In the genomic region with DNA sequence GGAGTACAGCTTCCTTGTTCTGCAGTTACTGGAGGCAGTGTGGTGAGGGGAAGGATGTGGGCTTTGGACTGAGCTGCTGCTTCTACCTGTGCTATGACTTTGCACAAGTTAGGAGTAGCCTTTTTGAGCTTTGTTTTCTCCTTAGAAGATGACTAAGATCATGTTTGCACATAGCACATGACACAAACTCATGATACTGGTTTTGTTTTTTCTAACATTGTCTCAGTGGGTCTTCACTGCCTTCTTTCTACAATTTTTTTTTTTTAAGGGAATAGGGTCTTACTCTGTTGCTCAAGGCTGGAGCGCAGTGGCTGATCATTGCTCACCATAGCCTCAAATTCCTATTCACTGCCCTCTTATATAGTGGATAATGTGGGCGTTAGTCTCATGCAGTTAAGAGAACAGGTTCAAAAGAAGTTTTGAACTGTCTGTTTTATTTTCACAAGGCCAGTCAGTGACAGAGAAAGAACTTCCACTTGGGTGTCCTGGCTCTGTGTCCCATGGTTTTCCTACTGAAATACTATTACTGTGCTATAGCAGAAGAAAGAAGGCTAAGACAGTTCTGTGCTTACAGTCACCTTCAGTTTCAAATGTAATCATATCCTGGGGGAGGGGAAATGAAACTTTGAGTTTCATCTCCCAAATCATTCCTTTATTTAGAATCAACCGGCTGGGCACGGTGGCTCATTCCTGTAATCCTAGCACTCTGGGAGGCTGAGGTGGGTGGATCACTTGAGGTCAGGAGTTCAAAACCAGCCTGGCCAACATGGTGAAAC, we compare ENCODE assay signal across 8 cellular contexts.
DNase-seq lines count a peak whose midpoint lies in the region; ATAC-seq and TF ChIP-seq lines count a peak whose summit lies in the region.

No MANE protein-coding gene starts in this region.

- H3K4me1 Mint-ChIP-seq in activated naive CD4-positive, alpha-beta T cell treated with anti-CD3 and anti-CD28 coated beads, Interleukin-2, amount 50 U/mL, for 24 hours, result peaks cover 83% of the 10 kb centered on the region
- H3K4me1 Mint-ChIP-seq in activated T-helper 1 cell treated with anti-CD3 and anti-CD28 coated beads, Interleukin-12 subunit alpha, Interleukin-12 subunit beta, Interleukin-2, Interleukin-4 antibody, amounts not matched to agents 30 ng/mL and 10 ng/mL and 1 ng/mL, durations not matched to agents 14 hours and 24 hours and 36 hours (ENCODE audit: low read depth), result peaks cover 57% of the 10 kb centered on the region

- H3K4me1 ChIP-seq in upper lobe of right lung (peaks cover 29% of the 10 kb centered on the region), A673 (ENCODE audit: insufficient read depth, low read length, poor library complexity, severe bottlenecking) (peaks cover 21% of the 10 kb centered on the region)

- CTCF ChIA-PET in A673 (lab: Charles Lee), result no interaction called here

- H3K27ac Mint-ChIP-seq in activated naive CD4-positive, alpha-beta T cell treated with anti-CD3 and anti-CD28 coated beads, Interleukin-2, amount 50 U/mL, for 24 hours, result peak overlapping the region; percentile 23
- peak overlapping the region; percentile 73 for H3K27ac Mint-ChIP-seq in activated T-helper 1 cell treated with anti-CD3 and anti-CD28 coated beads, Interleukin-12 subunit alpha, Interleukin-12 subunit beta, Interleukin-2, Interleukin-4 antibody, amounts not matched to agents 30 ng/mL and 10 ng/mL and 1 ng/mL, durations not matched to agents 14 hours and 24 hours and 36 hours

- H3K27me3 ChIP-seq in upper lobe of right lung, result no peaks in the 10 kb centered on the region
- H3K27me3 ChIP-seq in A673 (replicated peaks; ENCODE audit: insufficient read depth, low read depth, low read length, poor library complexity), result no peaks in the 10 kb centered on the region

- H3K4me3 Mint-ChIP-seq in activated naive CD4-positive, alpha-beta T cell treated with anti-CD3 and anti-CD28 coated beads, Interleukin-2, amount 50 U/mL, for 24 hours, result peak overlapping the region; percentile 49
- peak overlapping the region; percentile 20 for H3K4me3 Mint-ChIP-seq in activated T-helper 1 cell treated with anti-CD3 and anti-CD28 coated beads, Interleukin-12 subunit alpha, Interleukin-12 subunit beta, Interleukin-2, Interleukin-4 antibody, amounts not matched to agents 30 ng/mL and 10 ng/mL and 1 ng/mL, durations not matched to agents 14 hours and 24 hours and 36 hours

- no peaks in the 10 kb centered on the region for H3K9me3 ChIP-seq in upper lobe of right lung
- H3K9me3 ChIP-seq in A673 (ENCODE audit: low read depth, low read length, poor library complexity, severe bottlenecking), result no peaks in the 10 kb centered on the region

- H3K36me3 ChIP-seq in upper lobe of right lung, result no peaks in the 10 kb centered on the region
- H3K36me3 ChIP-seq in A673 (ENCODE audit: insufficient read depth, low read length, poor library complexity, severe bottlenecking), result no peaks in the 10 kb centered on the region

- TF ChIP-seq CTCF in upper lobe of right lung (IDR thresholded peaks at IDR 0.05), result no peak
- no peak for TF ChIP-seq CTCF in A673 (conservative IDR thresholded peaks at IDR 0.05; ENCODE audit: low read depth, low read length)

- intact Hi-C loops in activated T-helper 1 cell treated with anti-CD3 and anti-CD28 coated beads, Interleukin-12 subunit alpha, Interleukin-12 subunit beta, Interleukin-2, Interleukin-4 antibody, amounts not matched to agents 30 ng/mL and 10 ng/mL and 1 ng/mL, durations not matched to agents 14 hours and 24 hours and 36 hours (cut with micrococcal nuclease), result loop anchor here (1.0 to 10.0 kb wide), 8 partner anchors 27 to 634 kb away; partner anchors contain the start of gene KAT6B
- intact Hi-C loops in upper lobe of right lung (cut with DNase I) (no loop called here), A673 (cut with micrococcal nuclease; ENCODE audit: unreplicated experiment) (no loop called here)

- no peak overlapping the region for H3K27ac ChIP-seq in upper lobe of right lung
- no peak overlapping the region for H3K27ac ChIP-seq in A673 (ENCODE audit: low read depth, low read length, poor library complexity, severe bottlenecking)

- ATAC-seq in HG03108 (IDR thresholded peaks at IDR 0.05; ENCODE audit: unreplicated experiment), result peak; percentile 73
- ATAC-seq in upper lobe of right lung, result peak; percentile 25

- BruUV-seq in A673 (replicated peaks; lab: Mats Ljungman, UMichigan), result no TSS peak

- H3K4me3 ChIP-seq in upper lobe of right lung, result no peak overlapping the region
- H3K4me3 ChIP-seq in A673 (ENCODE audit: low read depth, low read length, poor library complexity, severe bottlenecking), result no peak overlapping the region

- H3K27me3 Mint-ChIP-seq in activated naive CD4-positive, alpha-beta T cell treated with anti-CD3 and anti-CD28 coated beads, Interleukin-2, amount 50 U/mL, for 24 hours, result no peaks in the 10 kb centered on the region
- H3K27me3 Mint-ChIP-seq in activated T-helper 1 cell treated with anti-CD3 and anti-CD28 coated beads, Interleukin-12 subunit alpha, Interleukin-12 subunit beta, Interleukin-2, Interleukin-4 antibody, amounts not matched to agents 30 ng/mL and 10 ng/mL and 1 ng/mL, durations not matched to agents 14 hours and 24 hours and 36 hours (ENCODE audit: insufficient read depth), result no peaks in the 10 kb centered on the region

- H3K36me3 Mint-ChIP-seq in activated naive CD4-positive, alpha-beta T cell treated with anti-CD3 and anti-CD28 coated beads, Interleukin-2, amount 50 U/mL, for 24 hours, result peaks cover 5% of the 10 kb centered on the region
- peaks cover 16% of the 10 kb centered on the region for H3K36me3 Mint-ChIP-seq in activated T-helper 1 cell treated with anti-CD3 and anti-CD28 coated beads, Interleukin-12 subunit alpha, Interleukin-12 subunit beta, Interleukin-2, Interleukin-4 antibody, amounts not matched to agents 30 ng/mL and 10 ng/mL and 1 ng/mL, durations not matched to agents 14 hours and 24 hours and 36 hours (ENCODE audit: low read depth)

- DNase-seq in activated naive CD4-positive, alpha-beta T cell treated with Interleukin-2 at 50 U/mL for 16 hours, result no peak
- DNase-seq in activated T-helper 1 cell treated with anti-CD3 and anti-CD28 coated beads, Interleukin-12 subunit alpha, Interleukin-12 subunit beta, Interleukin-2, Interleukin-4 antibody, amounts not matched to agents 30 ng/mL and 10 ng/mL and 1 ng/mL, durations not matched to agents 14 hours and 24 hours and 36 hours (ENCODE audit: low spot score), result peak; percentile 21
- DNase-seq in upper lobe of right lung (no peak), A673 (ENCODE audit: low spot score) (no peak), NCI-H187 (lab: John Stamatoyannopoulos, UW) (no peak), NCI-H69 (lab: John Stamatoyannopoulos, UW) (no peak)

- POLR2A ChIA-PET in A673 (lab: Charles Lee; ENCODE audit: low non-redundant PET), result no interaction called here

- no peaks in the 10 kb centered on the region for H3K9me3 Mint-ChIP-seq in activated naive CD4-positive, alpha-beta T cell treated with anti-CD3 and anti-CD28 coated beads, Interleukin-2, amount 50 U/mL, for 24 hours
- no peaks in the 10 kb centered on the region for H3K9me3 Mint-ChIP-seq in activated T-helper 1 cell treated with anti-CD3 and anti-CD28 coated beads, Interleukin-12 subunit alpha, Interleukin-12 subunit beta, Interleukin-2, Interleukin-4 antibody, amounts not matched to agents 30 ng/mL and 10 ng/mL and 1 ng/mL, durations not matched to agents 14 hours and 24 hours and 36 hours
